Comparison of ENCODE assay signal across 24 cellular contexts in the genomic region with DNA sequence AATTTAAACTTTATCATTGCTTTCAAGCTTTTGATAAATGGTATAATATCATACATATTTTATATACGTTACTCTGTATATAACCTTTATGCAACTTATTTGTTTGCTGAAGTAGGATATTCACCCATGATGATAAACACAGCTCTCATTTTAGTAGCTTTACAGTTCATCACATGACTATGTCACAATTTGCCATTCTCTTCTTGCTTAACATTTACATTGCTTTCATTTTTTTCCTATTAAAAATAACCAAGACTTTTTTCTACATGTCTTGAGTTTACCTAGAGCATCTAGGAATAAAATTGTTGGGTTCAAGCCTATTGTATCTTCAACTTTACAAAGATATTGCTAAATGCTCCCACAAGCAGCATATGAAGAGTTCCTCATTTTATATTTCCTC. TPM values are rescaled to one million over a fixed set of nuclear protein-coding genes. Genes with fewer than 3 reads are reported as not detected.
DNase-seq lines count a peak whose midpoint lies in the region; ATAC-seq, FAIRE-seq and TF ChIP-seq lines count a peak whose summit lies in the region.
"Had no signal": no experiment of that assay in that cellular context is flagged by ENCODE, and none has a peak within 500 bp of the region (broad histone marks: within the 10 kb centered on the region; RNA-seq: fewer than 3 reads in every experiment).

No MANE protein-coding gene starts in this region.

- peak overlapping the region in 1 of 8 donors; percentile 35 for H3K27ac Mint-ChIP-seq in CD8-positive, alpha-beta memory T cell
- H3K27ac Mint-ChIP-seq: endodermal cell; mesothelial cell of epicardium; neural progenitor cell; stimulated activated effector memory CD8-positive, alpha-beta T cell treated with anti-CD3 and anti-CD28 coated beads, Interleukin-12 subunit alpha, Interleukin-12 subunit beta, amount 100 ng/mL, for 72 hours; WTC11 had no signal

- H3K27me3 ChIP-seq in ACC112 (ENCODE audit: insufficient read depth, low read length) = no peaks in the 10 kb centered on the region
- H3K27me3 ChIP-seq in ascending aorta = no peaks in the 10 kb centered on the region
- H3K27me3 ChIP-seq in CD8-positive, alpha-beta memory T cell (ENCODE audit: insufficient read depth, low read length, poor library complexity, severe bottlenecking) = no peaks in the 10 kb centered on the region
- H3K27me3 ChIP-seq: BE2C, neural progenitor cell had no signal

- H3K27ac ChIP-seq in ACC112 (ENCODE audit: low read depth, low read length) = peak overlapping the region; percentile 31
- H3K27ac ChIP-seq in ascending aorta = peak overlapping the region; percentile 73 to 96
- H3K27ac ChIP-seq in CD8-positive, alpha-beta memory T cell (ENCODE audit: low read depth, low read length) = no peak overlapping the region
- H3K27ac ChIP-seq: neural progenitor cell had no signal

- POLR2A ChIA-PET in CD8-positive, alpha-beta memory T cell (lab: Charles Lee) = no interaction called here

- H3K27me3 Mint-ChIP-seq in CD8-positive, alpha-beta memory T cell = peaks cover 4 to 17% of the 10 kb centered on the region in 2 donors

- peaks cover 83% of the 10 kb centered on the region for H3K79me2 ChIP-seq in ACC112 (ENCODE audit: control insufficient read depth, insufficient read depth, low read length, unreplicated experiment)

- no peak for ATAC-seq in GM21717 (IDR thresholded peaks at IDR 0.05; ENCODE audit: unreplicated experiment)
- no peak for ATAC-seq in HG03442 (IDR thresholded peaks at IDR 0.05; ENCODE audit: unreplicated experiment)
- ATAC-seq in HG03565 (IDR thresholded peaks at IDR 0.05; ENCODE audit: unreplicated experiment) = no peak
- ATAC-seq: stimulated activated effector memory CD8-positive, alpha-beta T cell treated with anti-CD3 and anti-CD28 coated beads, Interleukin-12 subunit alpha, Interleukin-12 subunit beta, amount 100 ng/mL, for 72 hours; WTC11 had no signal

- no peak for TF ChIP-seq CTCF in ascending aorta (IDR thresholded peaks at IDR 0.05)

- H3K36me3 ChIP-seq in ACC112 (ENCODE audit: insufficient read depth, low read length) (peaks cover 25% of the 10 kb centered on the region), ascending aorta (no peaks in the 10 kb centered on the region)
- H3K36me3 ChIP-seq in CD8-positive, alpha-beta memory T cell (ENCODE audit: insufficient read depth, low read length) = no peaks in the 10 kb centered on the region

- no peak overlapping the region for H2AFZ ChIP-seq in ACC112 (ENCODE audit: low read length, unreplicated experiment)
- H2AFZ ChIP-seq: neural progenitor cell had no signal

- peaks cover 30 to 74% (median 48%) of the 10 kb centered on the region in 3 donors for H3K4me1 Mint-ChIP-seq in CD8-positive, alpha-beta memory T cell
- H3K4me1 Mint-ChIP-seq: endodermal cell had no signal

- H3K4me3 Mint-ChIP-seq in CD8-positive, alpha-beta memory T cell = no peak overlapping the region
- H3K4me3 Mint-ChIP-seq: endodermal cell; mesothelial cell of epicardium; neural progenitor cell; stimulated activated effector memory CD8-positive, alpha-beta T cell treated with anti-CD3 and anti-CD28 coated beads, Interleukin-12 subunit alpha, Interleukin-12 subunit beta, amount 100 ng/mL, for 72 hours; WTC11 had no signal

- no peaks in the 10 kb centered on the region for H3K9me3 ChIP-seq in ascending aorta
- no peaks in the 10 kb centered on the region for H3K9me3 ChIP-seq in CD8-positive, alpha-beta memory T cell (ENCODE audit: low read length)
- H3K9me3 ChIP-seq: BE2C had no signal

- DNase-seq in ascending aorta (ENCODE audit: low spot score in 2 of 2) = no peak
- DNase-seq in CD8-positive, alpha-beta memory T cell = no peak
- DNase-seq: activated CD4-positive, alpha-beta T cell treated with anti-CD3 and anti-CD28 coated beads, Interleukin-2, amount 50 U/mL, for 48 hours; aorta; BE2C; endodermal cell; GDM1; GOT3; left colon; NCI-H146; NCI-H2171; NCI-H69; Right ventricle myocardium superior had no signal

- H3K4me3 ChIP-seq in ACC112 (ENCODE audit: low read depth, low read length) = no peak overlapping the region
- peak overlapping the region in 1 of 2 donors; percentile 0 for H3K4me3 ChIP-seq in ascending aorta
- H3K4me3 ChIP-seq in CD8-positive, alpha-beta memory T cell (ENCODE audit: low read length) = no peak overlapping the region
- H3K4me3 ChIP-seq: neural progenitor cell had no signal

- H3K4me1 ChIP-seq in ACC112 (ENCODE audit: control insufficient read depth, insufficient read depth, low read length, unreplicated experiment) = peaks cover 39% of the 10 kb centered on the region
- H3K4me1 ChIP-seq in ascending aorta = peaks cover 0 to 17% of the 10 kb centered on the region in 2 donors
- no peaks in the 10 kb centered on the region for H3K4me1 ChIP-seq in CD8-positive, alpha-beta memory T cell (ENCODE audit: insufficient read depth, low read length)
- H3K4me1 ChIP-seq: BE2C, neural progenitor cell had no signal

- H3K36me3 Mint-ChIP-seq in CD8-positive, alpha-beta memory T cell = peaks cover 0 to 31% (median 7%) of the 10 kb centered on the region in 3 donors
- H3K36me3 Mint-ChIP-seq: mesothelial cell of epicardium had no signal

- FAIRE-seq in G401.6 (lab: Jason Lieb, UNC) = peak; percentile 40
- FAIRE-seq in islet of Langerhans (lab: Jason Lieb, UNC) = peak; percentile 73
- FAIRE-seq: colon had no signal

- CTCF ChIA-PET in CD8-positive, alpha-beta memory T cell (lab: Charles Lee) = interaction anchor here (0.9 to 1.7 kb wide), 3 partner anchors 11 to 57 kb away, joined by 3 to 5 read pairs (median 3); no protein-coding TSS in a partner anchor

- H3K9me3 Mint-ChIP-seq in CD8-positive, alpha-beta memory T cell = no peaks in the 10 kb centered on the region
- H3K9me3 Mint-ChIP-seq: endodermal cell; mesothelial cell of epicardium; neural progenitor cell; stimulated activated effector memory CD8-positive, alpha-beta T cell treated with anti-CD3 and anti-CD28 coated beads, Interleukin-12 subunit alpha, Interleukin-12 subunit beta, amount 100 ng/mL, for 72 hours; WTC11 had no signal

- intact Hi-C loops in ascending aorta (cut with DNase I) = no loop called here

RNA-seq across cellular contexts. Expression of gene KCNRG, which starts 54.0 kb away (rescaled TPM):
- 3.3 TPM for total RNA-seq in ascending aorta
- total RNA-seq in CD8-positive, alpha-beta memory T cell = under 1 TPM; 0.22 to 0.42 TPM
- polyA plus RNA-seq in CD8-positive, alpha-beta memory T cell = 0.44 TPM
